ENCODE assay signal across 7 cellular contexts in the genomic region with DNA sequence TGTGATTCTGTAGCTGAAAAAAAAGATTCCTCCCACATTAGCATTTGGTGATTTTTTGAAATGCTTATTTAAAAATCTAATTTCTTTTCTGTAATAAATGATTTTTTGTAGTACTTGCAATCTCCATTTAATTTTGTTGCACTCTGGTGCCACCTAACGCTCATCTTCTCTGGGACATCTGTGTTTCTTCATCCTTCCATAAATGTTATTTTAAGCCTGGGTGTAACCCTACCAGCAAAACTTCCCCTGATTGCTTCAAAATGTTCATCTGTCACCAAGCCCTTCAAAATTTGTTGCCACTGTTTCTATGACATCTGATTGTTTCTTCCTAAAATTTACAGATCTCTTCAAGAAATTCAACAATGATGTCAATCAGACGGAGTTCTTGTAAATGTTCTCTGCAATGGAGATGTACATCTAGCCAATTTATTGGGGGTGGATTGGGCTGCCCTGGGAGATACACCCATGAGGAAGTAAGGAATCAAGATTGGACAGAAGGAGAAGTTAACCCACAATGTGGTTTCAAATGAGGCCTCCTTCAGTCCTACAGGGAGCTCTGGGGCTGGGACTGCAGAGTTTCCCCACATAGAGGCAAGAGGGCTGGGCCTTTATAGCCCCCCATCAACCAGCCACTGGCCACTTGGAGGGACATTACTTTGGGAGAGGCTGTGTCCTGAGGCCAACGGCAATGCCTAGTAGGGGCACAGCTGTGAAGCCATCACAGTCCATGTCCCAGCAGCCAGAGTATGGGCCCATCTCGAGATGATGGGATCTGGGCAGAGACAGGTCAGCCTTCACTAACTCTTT. TPM values are rescaled to one million over a fixed set of nuclear protein-coding genes. Genes with fewer than 3 reads are reported as not detected.
DNase-seq lines count a peak whose midpoint lies in the region; ATAC-seq and TF ChIP-seq lines count a peak whose summit lies in the region.

No MANE protein-coding gene starts in this region.

- no peak overlapping the region for H3K27ac ChIP-seq in body of pancreas

- H3K4me1 Mint-ChIP-seq in mesothelial cell of epicardium: no peaks in the 10 kb centered on the region

- no peak for TF ChIP-seq POLR2A in body of pancreas (IDR thresholded peaks at IDR 0.05)

- TF ChIP-seq CTCF in GM12864 (IDR thresholded peaks at IDR 0.05; ENCODE audit: low read depth, low read length, missing control alignments) (peak; percentile 42), body of pancreas (IDR thresholded peaks at IDR 0.05) (peak in 5 of 7 experiments; percentile 9 to 41 (median 22)), mesothelial cell of epicardium (IDR thresholded peaks at IDR 0.05; ENCODE audit: unreplicated experiment) (peak; percentile 20)

- DNase-seq in GM12864 (ENCODE audit: low read depth): no peak
- DNase-seq in NAMALWA (ENCODE audit: low spot score): peak; percentile 56
- peak in 1 of 4 donors; percentile 25 for DNase-seq in body of pancreas
- no peak for DNase-seq in mesothelial cell of epicardium (ENCODE audit: low spot score in 2 of 2, unreplicated experiment in 2 of 2)
- no peak for DNase-seq in activated CD4-positive, CD25-positive, alpha-beta regulatory T cell (lab: John Stamatoyannopoulos, UW)
- DNase-seq in stimulated activated CD4-positive, alpha-beta T cell treated with anti-CD3 and anti-CD28 coated beads, Interleukin-2, amount 100 ng/mL, for 24 hours: no peak

- no peaks in the 10 kb centered on the region for H3K36me3 Mint-ChIP-seq in mesothelial cell of epicardium

- no peaks in the 10 kb centered on the region for H3K9me3 ChIP-seq in body of pancreas

- H3K36me3 ChIP-seq in body of pancreas (replicated peaks in 1 of 2; ENCODE audit: insufficient read depth in 1 of 2, low read depth in 2 of 2): no peaks in the 10 kb centered on the region

- intact Hi-C loops in body of pancreas (cut with DNase I): no loop called here

- H3K27me3 Mint-ChIP-seq in mesothelial cell of epicardium (ENCODE audit: low read depth): no peaks in the 10 kb centered on the region

- ATAC-seq in body of pancreas (no peak), HG03469 (IDR thresholded peaks at IDR 0.05; ENCODE audit: unreplicated experiment) (no peak)

- no peak overlapping the region for H3K4me3 Mint-ChIP-seq in mesothelial cell of epicardium

- WGBS in body of pancreas, 2 donors: 52 to 54% methylated on average over 3 to 4 of the region's 4 CpGs

- no peaks in the 10 kb centered on the region for H3K27me3 ChIP-seq in body of pancreas

- H3K9me3 Mint-ChIP-seq in mesothelial cell of epicardium: no peaks in the 10 kb centered on the region

- no peaks in the 10 kb centered on the region for H3K4me1 ChIP-seq in body of pancreas

- H3K4me3 ChIP-seq in GM12864 (ENCODE audit: low read depth, low read length) (no peak overlapping the region), body of pancreas (no peak overlapping the region)

- H3K27ac Mint-ChIP-seq in mesothelial cell of epicardium: no peak overlapping the region

RNA-seq across cellular contexts. Expression of gene MCTP1, which starts 23.3 kb away (rescaled TPM):
- total RNA-seq in body of pancreas (1 to 10 TPM; 3.6 to 8.8 TPM), mesothelial cell of epicardium (7.9 to 10.2 TPM (median 9.1 TPM) in 3 replicates)
